Comparison of ENCODE assay signal across 21 cellular contexts in genomic region chr13:109355875-109356428, GRCh38.
DNase-seq lines count a peak whose midpoint lies in the region; ATAC-seq and TF ChIP-seq lines count a peak whose summit lies in the region.
"Had no signal": no experiment of that assay in that cellular context is flagged by ENCODE, and none has a peak within 500 bp of the region (broad histone marks: within the 10 kb centered on the region; RNA-seq: fewer than 3 reads in every experiment).

No MANE protein-coding gene starts in this region.

- H3K4me1 Mint-ChIP-seq in brain (peaks cover 30% of the 10 kb centered on the region), Calu3 (ENCODE audit: low read depth, unreplicated experiment) (no peaks in the 10 kb centered on the region)

- intact Hi-C loops in Calu3 (cut with micrococcal nuclease; ENCODE audit: unreplicated experiment): no loop called here

- H3K9me3 Mint-ChIP-seq in brain: no peaks in the 10 kb centered on the region
- H3K9me3 Mint-ChIP-seq in Calu3 (ENCODE audit: low read depth, unreplicated experiment): no peaks in the 10 kb centered on the region
- H3K9me3 Mint-ChIP-seq: CD8-positive, alpha-beta T cell; GM23338 had no signal

- ATAC-seq in esophagus mucosa: no peak
- ATAC-seq: CD8-positive, alpha-beta T cell; GM23338 had no signal

- DNase-seq in NCI-H1417 (lab: John Stamatoyannopoulos, UW) (peak in 2 of 3 experiments; percentile 61 to 82), NCI-H1417 treated with DMSO at 0.1 percent for 48 hours (lab: John Stamatoyannopoulos, UW) (no peak), NCI-H2081 treated with DMSO at 0.1 percent for 48 hours (lab: John Stamatoyannopoulos, UW) (peak; percentile 40), renal cortical epithelial cell (ENCODE audit: low read depth) (peak; percentile 2), inferior parietal cortex (ENCODE audit: extremely low spot score) (no peak), Calu3 (no peak)
- DNase-seq: C1 segment of cervical spinal cord; CD8-positive, alpha-beta T cell; Karpas-422; NCI-H1048; NCI-H187; NCI-H2171; NCI-H345; NCI-H524 treated with DMSO at 0.1 percent for 48 hours; NCI-H82; OCI-M1; SJCRH30; T-helper 1 cell had no signal

- H3K27ac Mint-ChIP-seq in brain (peak overlapping the region in 3 of 5 experiments; percentile 2 to 75 (median 67)), Calu3 (ENCODE audit: unreplicated experiment) (no peak overlapping the region)
- H3K27ac Mint-ChIP-seq: CD8-positive, alpha-beta T cell; GM23338 had no signal

- H3K27me3 Mint-ChIP-seq in brain: peaks cover 2% of the 10 kb centered on the region
- no peaks in the 10 kb centered on the region for H3K27me3 Mint-ChIP-seq in Calu3 (ENCODE audit: unreplicated experiment)

- TF ChIP-seq CTCF in brain (conservative IDR thresholded peaks at IDR 0.05) (no peak), Calu3 (IDR thresholded peaks at IDR 0.05; ENCODE audit: unreplicated experiment) (no peak)

- CTCF ChIA-PET in Calu3 (lab: Charles Lee): no interaction called here

- H3K36me3 Mint-ChIP-seq in brain (no peaks in the 10 kb centered on the region), Calu3 (ENCODE audit: insufficient read depth, unreplicated experiment) (no peaks in the 10 kb centered on the region)
- H3K36me3 Mint-ChIP-seq: CD8-positive, alpha-beta T cell had no signal

- H3K4me3 Mint-ChIP-seq in brain (no peak overlapping the region), Calu3 (ENCODE audit: low read depth, unreplicated experiment) (no peak overlapping the region)
- H3K4me3 Mint-ChIP-seq: CD8-positive, alpha-beta T cell; GM23338 had no signal

- no TSS peak for BruUV-seq in Calu3 (replicated peaks; lab: Mats Ljungman, UMichigan)

Comparison
In these comparisons a context has a peak if more than half of its experiments do, and no peak if none do; other contexts are left out.
1. DNase-seq: peak in NCI-H1417 (2 of 3), NCI-H2081 treated with DMSO at 0.1 percent for 48 hours (single experiment) and renal cortical epithelial cell (single experiment); none in NCI-H1417 treated with DMSO at 0.1 percent for 48 hours (single experiment), inferior parietal cortex (single experiment) and Calu3 (single experiment).